Comparison of ENCODE assay signal across 22 cellular contexts in the genomic region with DNA sequence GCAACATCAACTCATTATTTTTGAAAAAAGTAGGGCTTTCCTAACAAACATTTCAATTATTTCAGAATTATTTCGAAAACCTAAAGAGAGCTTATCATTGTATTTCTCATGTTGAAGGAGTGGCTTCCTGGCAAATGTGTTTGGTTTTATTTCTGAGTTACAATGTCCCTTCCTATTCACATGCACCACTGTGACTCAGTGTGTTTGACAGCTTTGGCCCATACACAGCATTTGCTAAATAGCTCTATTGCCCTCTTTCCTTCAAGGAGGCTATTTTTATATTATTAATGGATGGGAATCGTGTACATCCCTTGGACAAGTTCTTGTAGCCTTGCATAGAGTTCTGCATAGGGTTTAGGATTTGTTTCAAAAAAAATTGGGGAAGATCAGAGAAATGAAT.
A peak's percentile ranks its signal among the peaks of the same experiment; 100 is the strongest.
DNase-seq lines count a peak whose midpoint lies in the region; ATAC-seq and TF ChIP-seq lines count a peak whose summit lies in the region.
"Had no signal": no experiment of that assay in that cellular context is flagged by ENCODE, and none has a peak within 500 bp of the region (broad histone marks: within the 10 kb centered on the region; RNA-seq: fewer than 3 reads in every experiment).

No MANE protein-coding gene starts in this region.

- no peaks in the 10 kb centered on the region for H3K9me3 ChIP-seq in tibial artery
- H3K9me3 ChIP-seq: HAP-1, mucosa of descending colon, prostate gland had no signal

- intact Hi-C loops in left ventricle myocardium superior (cut with micrococcal nuclease), result no loop called here
- intact Hi-C loops in tibial artery (cut with DNase I; ENCODE audit: low total_unique reads), result no loop called here

- H3K4me3 ChIP-seq in tibial artery, result no peak overlapping the region
- H3K4me3 ChIP-seq: HAP-1, mucosa of descending colon, neural progenitor cell, prostate gland, skin epidermis had no signal

- DNase-seq in LHCN-M2 (ENCODE audit: low read depth), result peak; percentile 18
- peak; percentile 16 to 35 for DNase-seq in dermis microvascular lymphatic vessel endothelial cell (ENCODE audit: low read depth in 2 of 2)
- DNase-seq in left ventricle myocardium superior, result no peak
- DNase-seq in tibial artery, result no peak
- DNase-seq in GM10248 (ENCODE audit: extremely low spot score), result no peak
- DNase-seq in central memory CD4-positive, alpha-beta T cell, result no peak
- no peak for DNase-seq in activated gamma-delta T cell treated with Interleukin-2 at 50 U/mL for 16 hours
- DNase-seq: activated naive CD4-positive, alpha-beta T cell treated with anti-CD3 and anti-CD28 coated beads, Interleukin-2, amount 50 U/mL, for 16 hours; activated T-cell treated with anti-CD3 and anti-CD28 coated beads, Interleukin-2, amount 50 U/mL, for 48 hours; AML-193; CD8-positive, alpha-beta T cell; DMS153; effector memory CD8-positive, alpha-beta T cell; KG1; mucosa of descending colon; NCI-H2227 treated with DMSO at 0.1 percent for 48 hours; NCI-H748 treated with DMSO at 0.1 percent for 48 hours; stimulated activated CD4-positive, alpha-beta T cell treated with anti-CD3 and anti-CD28 coated beads, Interleukin-1b, Interleukin-23, amount 100 ng/mL, for 48 hours had no signal

- no peaks in the 10 kb centered on the region for H3K27me3 ChIP-seq in tibial artery
- H3K27me3 ChIP-seq: neural progenitor cell had no signal

- CTCF ChIA-PET in GM10248 (lab: Yijun Ruan, JAX), result no interaction called here

- POLR2A ChIA-PET in GM10248 (lab: Yijun Ruan, JAX), result no interaction called here

- H3K27ac ChIP-seq in tibial artery, result peak overlapping the region; percentile 54 to 63
- H3K27ac ChIP-seq: neural progenitor cell, prostate gland, skin epidermis had no signal

- no peaks in the 10 kb centered on the region for H3K36me3 ChIP-seq in tibial artery
- H3K36me3 ChIP-seq: HAP-1, neural progenitor cell, prostate gland had no signal

- no peak for TF ChIP-seq CTCF in tibial artery (IDR thresholded peaks at IDR 0.05)
- no peak for TF ChIP-seq CTCF in GM10248 (IDR thresholded peaks at IDR 0.05; ENCODE audit: control extremely low read depth, extremely low read depth, low read depth, missing control alignments)

- ATAC-seq in left ventricle myocardium superior, result peak; percentile 86
- ATAC-seq: CD8-positive, alpha-beta T cell; effector memory CD8-positive, alpha-beta T cell; mucosa of descending colon had no signal

- H3K4me1 ChIP-seq in tibial artery, result peaks cover 0 to 23% (median 8%) of the 10 kb centered on the region in 4 donors
- H3K4me1 ChIP-seq: HAP-1, neural progenitor cell, prostate gland had no signal

Comparison
In these comparisons a context has a peak if more than half of its experiments do, and no peak if none do; other contexts are left out.
1. DNase-seq: peak in LHCN-M2 (single experiment) and dermis microvascular lymphatic vessel endothelial cell (2 of 2); none in left ventricle myocardium superior (single experiment), tibial artery (0 of 2), GM10248 (single experiment), central memory CD4-positive, alpha-beta T cell (single experiment) and activated gamma-delta T cell treated with Interleukin-2 at 50 U/mL for 16 hours (single experiment).